8 cellular contexts compared by ENCODE assay signal in the genomic region with DNA sequence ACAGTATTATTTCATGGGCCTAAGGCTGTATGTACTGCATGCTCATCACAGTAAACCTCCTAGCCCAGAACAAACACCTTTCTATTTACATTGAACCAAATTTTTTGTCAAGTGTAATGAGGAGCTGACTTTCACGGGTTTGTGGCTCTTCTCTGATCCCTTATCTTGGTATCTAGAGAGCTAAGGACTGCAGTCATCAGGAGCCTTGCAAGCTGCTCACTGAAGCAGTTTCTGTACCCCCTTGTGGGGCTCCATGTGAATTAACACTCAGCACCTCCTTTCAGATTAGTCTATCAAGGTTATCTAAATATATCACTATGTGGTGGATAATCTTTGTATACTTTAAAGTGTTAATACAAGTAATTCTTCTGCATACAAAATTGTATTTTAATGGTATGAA.
DNase-seq lines count a peak whose midpoint lies in the region; ATAC-seq and TF ChIP-seq lines count a peak whose summit lies in the region.
"Had no signal": no experiment of that assay in that cellular context is flagged by ENCODE, and none has a peak within 500 bp of the region (broad histone marks: within the 10 kb centered on the region; RNA-seq: fewer than 3 reads in every experiment).

No MANE protein-coding gene starts in this region.

- peaks cover 22 to 38% (median 37%) of the 10 kb centered on the region in 3 donors for H3K4me1 Mint-ChIP-seq in CD8-positive, alpha-beta memory T cell
- H3K4me1 Mint-ChIP-seq in T-cell: peaks cover 11 to 16% (median 13%) of the 10 kb centered on the region in 3 donors

- in situ Hi-C loops in GM13976 (cut with MboI; ENCODE audit: low sequenced_read_pairs, unreplicated experiment): no loop called here

- H3K9me3 Mint-ChIP-seq in CD8-positive, alpha-beta memory T cell: no peaks in the 10 kb centered on the region
- H3K9me3 Mint-ChIP-seq in T-cell: no peaks in the 10 kb centered on the region
- H3K9me3 Mint-ChIP-seq: stimulated activated naive CD8-positive, alpha-beta T cell treated with anti-CD3 and anti-CD28 coated beads, Interleukin-15, Interleukin-2, amounts not matched to agents 100 ng/mL and 50 ng/mL, for 24 hours had no signal

- H3K27ac ChIP-seq in CD8-positive, alpha-beta memory T cell (ENCODE audit: low read depth, low read length): no peak overlapping the region
- H3K27ac ChIP-seq in ascending aorta: no peak overlapping the region

- intact Hi-C loops in ascending aorta (cut with DNase I): no loop called here

- CTCF ChIA-PET in CD8-positive, alpha-beta memory T cell (lab: Charles Lee): interaction anchor here (0.9 to 2.3 kb wide), 3 partner anchors 46 to 216 kb away, joined by 3 to 5 read pairs (median 3); no protein-coding TSS in a partner anchor
- CTCF ChIA-PET in T-cell (lab: Charles Lee): interaction anchor here in 1 of 2 donors (0.5 to 1.3 kb wide), 4 partner anchors 45 to 129 kb away, joined by 3 to 4 read pairs (median 3); no protein-coding TSS in a partner anchor

- H3K4me3 Mint-ChIP-seq in CD8-positive, alpha-beta memory T cell: no peak overlapping the region
- H3K4me3 Mint-ChIP-seq in T-cell: no peak overlapping the region
- H3K4me3 Mint-ChIP-seq: stimulated activated naive CD8-positive, alpha-beta T cell treated with anti-CD3 and anti-CD28 coated beads, Interleukin-15, Interleukin-2, amounts not matched to agents 100 ng/mL and 50 ng/mL, for 24 hours had no signal

- no peaks in the 10 kb centered on the region for H3K27me3 Mint-ChIP-seq in CD8-positive, alpha-beta memory T cell
- H3K27me3 Mint-ChIP-seq in T-cell: no peaks in the 10 kb centered on the region
- H3K27me3 Mint-ChIP-seq: stimulated activated naive CD8-positive, alpha-beta T cell treated with anti-CD3 and anti-CD28 coated beads, Interleukin-15, Interleukin-2, amounts not matched to agents 100 ng/mL and 50 ng/mL, for 24 hours had no signal

- no peak for TF ChIP-seq CTCF in GM13976 (IDR thresholded peaks at IDR 0.05; ENCODE audit: borderline replicate concordance, control extremely low read depth, extremely low read depth, insufficient read depth, missing control alignments)
- TF ChIP-seq CTCF in ascending aorta (IDR thresholded peaks at IDR 0.05): no peak

- H3K4me3 ChIP-seq in CD8-positive, alpha-beta memory T cell (ENCODE audit: low read length): no peak overlapping the region
- H3K4me3 ChIP-seq in ascending aorta: no peak overlapping the region

- peaks cover 0 to 3% (median 2%) of the 10 kb centered on the region in 3 donors for H3K36me3 Mint-ChIP-seq in CD8-positive, alpha-beta memory T cell
- peaks cover 3% of the 10 kb centered on the region for H3K36me3 Mint-ChIP-seq in T-cell

- ATAC-seq in T-cell (replicated peaks in 1 of 4) (peak; percentile 40 to 72 (median 57)), GM18909 (IDR thresholded peaks at IDR 0.05; ENCODE audit: poor library complexity, unreplicated experiment) (no peak)

- no peaks in the 10 kb centered on the region for H3K27me3 ChIP-seq in CD8-positive, alpha-beta memory T cell (ENCODE audit: insufficient read depth, low read length, poor library complexity, severe bottlenecking)
- H3K27me3 ChIP-seq in ascending aorta: no peaks in the 10 kb centered on the region

- POLR2A ChIA-PET in CD8-positive, alpha-beta memory T cell (lab: Charles Lee): no interaction called here
- POLR2A ChIA-PET in T-cell (lab: Charles Lee): no interaction called here

- H3K36me3 ChIP-seq in CD8-positive, alpha-beta memory T cell (ENCODE audit: insufficient read depth, low read length): no peaks in the 10 kb centered on the region
- H3K36me3 ChIP-seq in ascending aorta: no peaks in the 10 kb centered on the region

- DNase-seq in CD8-positive, alpha-beta memory T cell: peak in 3 of 5 donors; percentile 10 to 61 (median 17)
- DNase-seq in GM13976 (ENCODE audit: low spot score): peak; percentile 30
- DNase-seq in T-cell: peak in 19 of 34 experiments; percentile 2 to 39 (median 17)
- peak; percentile 6 for DNase-seq in germinal center (ENCODE audit: low spot score)
- no peak for DNase-seq in ascending aorta (ENCODE audit: low spot score in 2 of 2)
- no peak for DNase-seq in NCI-H2196 treated with DMSO at 0.1 percent for 48 hours (lab: John Stamatoyannopoulos, UW; ENCODE audit: unreplicated experiment)

- H3K9me3 ChIP-seq in CD8-positive, alpha-beta memory T cell (ENCODE audit: low read length): no peaks in the 10 kb centered on the region
- H3K9me3 ChIP-seq in ascending aorta: no peaks in the 10 kb centered on the region

- no peaks in the 10 kb centered on the region for H3K4me1 ChIP-seq in CD8-positive, alpha-beta memory T cell (ENCODE audit: insufficient read depth, low read length)
- no peaks in the 10 kb centered on the region for H3K4me1 ChIP-seq in ascending aorta

- H3K27ac Mint-ChIP-seq in CD8-positive, alpha-beta memory T cell: no peak overlapping the region
- H3K27ac Mint-ChIP-seq in T-cell: no peak overlapping the region
- H3K27ac Mint-ChIP-seq: stimulated activated naive CD8-positive, alpha-beta T cell treated with anti-CD3 and anti-CD28 coated beads, Interleukin-15, Interleukin-2, amounts not matched to agents 100 ng/mL and 50 ng/mL, for 24 hours had no signal

Comparison
In these comparisons a context has a peak if more than half of its experiments do, and no peak if none do; other contexts are left out.
1. DNase-seq: peak in CD8-positive, alpha-beta memory T cell (3 of 5), GM13976 (single experiment), T-cell (19 of 34) and germinal center (single experiment); none in ascending aorta (0 of 2) and NCI-H2196 treated with DMSO at 0.1 percent for 48 hours (single experiment).